Comparison of ENCODE assay signal across 12 cellular contexts in genomic region chr13:93233997-93234416, GRCh38. TPM values are rescaled to one million over a fixed set of nuclear protein-coding genes. Genes with fewer than 3 reads are reported as not detected.
DNase-seq lines count a peak whose midpoint lies in the region; TF ChIP-seq lines count a peak whose summit lies in the region.
"Had no signal": no experiment of that assay in that cellular context is flagged by ENCODE, and none has a peak within 500 bp of the region (broad histone marks: within the 10 kb centered on the region; RNA-seq: fewer than 3 reads in every experiment).

No MANE protein-coding gene starts in this region.

- H3K4me1 ChIP-seq in HUES6 (ENCODE audit: control insufficient read depth, insufficient read depth, low read length) (peaks cover 45% of the 10 kb centered on the region), endodermal cell (ENCODE audit: control insufficient read depth, insufficient read depth, low read length) (peaks cover 13% of the 10 kb centered on the region), tibial artery (peaks cover 0 to 56% (median 5%) of the 10 kb centered on the region in 4 donors)
- H3K4me1 ChIP-seq: gastroesophageal sphincter had no signal

- no peak overlapping the region for H3K4me3 Mint-ChIP-seq in endodermal cell

- DNase-seq in NCI-H748 (lab: John Stamatoyannopoulos, UW; ENCODE audit: unreplicated experiment) (peak; percentile 32), NCI-H748 treated with DMSO at 0.1 percent for 48 hours (lab: John Stamatoyannopoulos, UW) (no peak), endodermal cell (peak; percentile 81), tibial artery (no peak), NCI-H1048 (lab: John Stamatoyannopoulos, UW) (no peak), epidermal melanocyte (ENCODE audit: insufficient read length, low spot score) (no peak), SHP77 (lab: John Stamatoyannopoulos, UW) (no peak)
- DNase-seq: activated T-cell treated with anti-CD3 and anti-CD28 coated beads, Interleukin-2, amount 50 U/mL, for 48 hours; NK-92 treated with Interleukin-12 subunit alpha and Interleukin-12 subunit beta, amount 100 ng/mL, for 24 hours; sigmoid colon had no signal

- H3K27me3 Mint-ChIP-seq in endodermal cell (ENCODE audit: insufficient read depth) = no peaks in the 10 kb centered on the region

- H3K9ac ChIP-seq in HUES6 (ENCODE audit: low read length) = no peak overlapping the region
- no peak overlapping the region for H3K9ac ChIP-seq in endodermal cell (ENCODE audit: extremely low read depth, low read length, poor library complexity, severe bottlenecking)

- H3K9me3 Mint-ChIP-seq in endodermal cell = peaks cover 24% of the 10 kb centered on the region

- peak; percentile 78 for TF ChIP-seq CTCF in endodermal cell (conservative IDR thresholded peaks at IDR 0.05)
- TF ChIP-seq CTCF in tibial artery (IDR thresholded peaks at IDR 0.05) = peak; percentile 7 to 8

- peaks cover 13% of the 10 kb centered on the region; the same call in 1 of the 2 replicates for H3K36me3 ChIP-seq in HUES6 (ENCODE audit: control insufficient read depth, insufficient read depth, low read length)
- H3K36me3 ChIP-seq in endodermal cell (ENCODE audit: control insufficient read depth, insufficient read depth, low read length) = peaks cover 75% of the 10 kb centered on the region
- H3K36me3 ChIP-seq in tibial artery = no peaks in the 10 kb centered on the region
- H3K36me3 ChIP-seq: gastroesophageal sphincter, sigmoid colon had no signal

- WGBS in endodermal cell (ENCODE audit: insufficient coverage in 1 of 2, insufficient read length in 1 of 2), 2 experiments = 30 to 35% methylated on average over 1 to 3 of the region's 3 CpGs

- H3K27ac Mint-ChIP-seq in endodermal cell = no peak overlapping the region

- H3K4me1 Mint-ChIP-seq in endodermal cell = peaks cover 49% of the 10 kb centered on the region

- H3K36me3 Mint-ChIP-seq in endodermal cell (ENCODE audit: low read depth) = peaks cover 41% of the 10 kb centered on the region

- H3K4me3 ChIP-seq in HUES6 (ENCODE audit: low read depth, low read length) (peak overlapping the region; percentile 10), endodermal cell (ENCODE audit: low read length) (no peak overlapping the region), tibial artery (no peak overlapping the region)
- H3K4me3 ChIP-seq: gastroesophageal sphincter, sigmoid colon had no signal

- H3K27me3 ChIP-seq in HUES6 (ENCODE audit: control insufficient read depth, insufficient read depth, low read length) (no peaks in the 10 kb centered on the region), endodermal cell (ENCODE audit: control insufficient read depth, insufficient read depth, low read length, poor library complexity, severe bottlenecking) (no peaks in the 10 kb centered on the region), tibial artery (no peaks in the 10 kb centered on the region)

- intact Hi-C loops in tibial artery (cut with DNase I; ENCODE audit: low total_unique reads) = no loop called here

- H3K9me3 ChIP-seq in HUES6 (ENCODE audit: control insufficient read depth, insufficient read depth, low read depth, low read length) (peaks cover 16% of the 10 kb centered on the region), endodermal cell (ENCODE audit: control insufficient read depth, low read length) (peaks cover 42% of the 10 kb centered on the region), tibial artery (peaks cover 0 to 9% (median 0%) of the 10 kb centered on the region in 3 donors)

- no peak overlapping the region for H3K27ac ChIP-seq in HUES6 (ENCODE audit: low read depth, low read length)
- H3K27ac ChIP-seq in endodermal cell (ENCODE audit: low read depth, low read length) = no peak overlapping the region
- H3K27ac ChIP-seq in tibial artery = no peak overlapping the region
- H3K27ac ChIP-seq: gastroesophageal sphincter had no signal

RNA-seq across cellular contexts. Expression of gene GPC6, which starts 7.4 kb away (rescaled TPM):
- total RNA-seq in endodermal cell = 10 to 100 TPM; 69.6 to 80.4 TPM
- polyA plus RNA-seq in endodermal cell (2013, experiment 1 of 2) = 33.2 TPM
- polyA plus RNA-seq in endodermal cell (2013, experiment 2 of 2) = 36.2 TPM

Comparison
In these comparisons a context has a peak if more than half of its experiments do, and no peak if none do; other contexts are left out.
1. DNase-seq: peak in NCI-H748 (single experiment) and endodermal cell (single experiment); none in NCI-H748 treated with DMSO at 0.1 percent for 48 hours (single experiment), tibial artery (0 of 2), NCI-H1048 (single experiment), epidermal melanocyte (single experiment) and SHP77 (0 of 2).